Comparison of ENCODE assay signal across 1 cellular context in genomic region chr15:101172421-101173097, GRCh38.
TF ChIP-seq lines count a peak whose summit lies in the region.

No MANE protein-coding gene starts in this region.

TF ChIP-seq in H1, 55 proteins besides CTCF, POLR2A, EP300 and RAD21 (continued from another document):
- TF ChIP-seq GABPA (IDR thresholded peaks at IDR 0.05; ENCODE audit: borderline replicate concordance, insufficient read depth, low read length) (no peak), RBBP5 (IDR thresholded peaks at IDR 0.05; ENCODE audit: borderline replicate concordance, low read depth, low read length) (no peak), CEBPB (IDR thresholded peaks at IDR 0.05; ENCODE audit: low read depth, low read length) (no peak), SAP30 (IDR thresholded peaks at IDR 0.05; ENCODE audit: insufficient read depth, insufficient replicate concordance, low read length) (no peak), USF2 (IDR thresholded peaks at IDR 0.05; ENCODE audit: low read length) (no peak), SIN3A (conservative IDR thresholded peaks at IDR 0.05 in 1 of 2, IDR thresholded peaks at IDR 0.05 in 1 of 2; ENCODE audit: low read depth in 1 of 2, low read length in 2 of 2) (no peak), TBP (IDR thresholded peaks at IDR 0.05; ENCODE audit: low read depth, low read length) (no peak), EZH2 (IDR thresholded peaks at IDR 0.05; ENCODE audit: low read depth, low read length, severe bottlenecking) (no peak), MAFK (IDR thresholded peaks at IDR 0.05; ENCODE audit: low read depth, low read length) (no peak), SRF (IDR thresholded peaks at IDR 0.05; ENCODE audit: low read depth, low read length) (no peak)
TF ChIP-seq in H1: peak in this region for 0.
